ENCODE assay signal across 8 cellular contexts in genomic region chr12:122526683-122527477, GRCh38. TPM values are rescaled to one million over a fixed set of nuclear protein-coding genes. Genes with fewer than 3 reads are reported as not detected.
DNase-seq lines count a peak whose midpoint lies in the region; ATAC-seq and TF ChIP-seq lines count a peak whose summit lies in the region.

TSS of gene KNTC1 (plus strand) at chr12:122527249. CDS start at chr12:122530064, 2,815 bp downstream.
TSS of gene RSRC2 (minus strand) at chr12:122526936. CDS start at chr12:122526853, 83 bp downstream.

- peaks cover 19% of the 10 kb centered on the region for H3K4me1 Mint-ChIP-seq in T-helper 17 cell

- H3K4me1 ChIP-seq in prostate gland (replicated peaks) = no peaks in the 10 kb centered on the region
- peaks cover 1% of the 10 kb centered on the region for H3K4me1 ChIP-seq in urinary bladder (ENCODE audit: insufficient read depth)

- H3K27ac Mint-ChIP-seq in T-helper 17 cell = no peak within 1 kb of the TSS

- H3K27ac ChIP-seq in angular gyrus (ENCODE audit: low read depth, low read length) (peak within 1 kb of the TSS; percentile 99), prostate gland (peak within 1 kb of the TSS; percentile 99), urinary bladder (ENCODE audit: low read depth) (peak within 1 kb of the TSS; percentile 97)

- H3K36me3 ChIP-seq in prostate gland (peaks cover 0 to 1% of the 10 kb centered on the region in 2 donors), urinary bladder (ENCODE audit: insufficient read depth) (peaks cover 2% of the 10 kb centered on the region)

- no peaks in the 10 kb centered on the region for H3K36me3 Mint-ChIP-seq in T-helper 17 cell (ENCODE audit: low read depth)

- ATAC-seq in GM18498 (IDR thresholded peaks at IDR 0.05; ENCODE audit: unreplicated experiment) (peak; percentile 90), HG02885 (IDR thresholded peaks at IDR 0.05; ENCODE audit: poor library complexity, unreplicated experiment) (peak; percentile 93), T-helper 17 cell (peak; percentile 91), left ventricle myocardium superior (peak; percentile 98)

- intact Hi-C loops in left ventricle myocardium superior (cut with micrococcal nuclease) (no loop called here), prostate gland (cut with DNase I) (loop anchor here (2.0 kb wide), 1 partner anchor 26 kb away; the partner anchor contains the start of gene ZCCHC8)

- H3K27me3 Mint-ChIP-seq in T-helper 17 cell = no peaks in the 10 kb centered on the region

- H3K4me3 Mint-ChIP-seq in T-helper 17 cell = no peak within 1 kb of the TSS

- H3K27me3 ChIP-seq in prostate gland (replicated peaks; ENCODE audit: insufficient read depth) = no peaks in the 10 kb centered on the region

- TF ChIP-seq POLR2A in prostate gland (IDR thresholded peaks at IDR 0.05) = peak; percentile 94

- TF ChIP-seq CTCF in prostate gland (IDR thresholded peaks at IDR 0.05) = peak in 2 of 4 experiments; percentile 5 to 9

- DNase-seq in NCI-H1694 treated with DMSO at 0.1 percent for 48 hours (lab: John Stamatoyannopoulos, UW) = peak; percentile 99
- peak; percentile 89 to 95 (median 92) for DNase-seq in T-helper 17 cell
- DNase-seq in left ventricle myocardium superior = peak; percentile 96
- DNase-seq in prostate gland (ENCODE audit: low spot score) = peak; percentile 99

- H3K9me3 ChIP-seq in T-helper 17 cell (ENCODE audit: control insufficient read depth, low read length, poor library complexity, severe bottlenecking) = no peaks in the 10 kb centered on the region
- H3K9me3 ChIP-seq in prostate gland = no peaks in the 10 kb centered on the region

- H3K4me3 ChIP-seq in prostate gland = peak within 1 kb of the TSS; percentile 66 to 77
- peak within 1 kb of the TSS; percentile 76 for H3K4me3 ChIP-seq in urinary bladder (ENCODE audit: low read depth, low read length)

- under 1% methylated on average over 51 of the region's 51 CpGs for WGBS in prostate gland
- WGBS in urinary bladder = under 1% methylated on average over 51 of the region's 51 CpGs

RNA-seq across cellular contexts. Expression of gene KNTC1, which starts in this region (rescaled TPM):
- total RNA-seq in T-helper 17 cell = 10 to 100 TPM; 24.1 to 25.1 TPM
- 3.5 TPM for total RNA-seq in left ventricle myocardium superior
- total RNA-seq in prostate gland = 10 to 100 TPM; 10.8 to 28.6 TPM
- 73.9 TPM for total RNA-seq in urinary bladder
- 4.4 TPM for polyA plus RNA-seq in urinary bladder

RNA-seq across cellular contexts. Expression of gene RSRC2, which starts in this region (rescaled TPM):
- total RNA-seq in T-helper 17 cell (100 to 1,000 TPM; 292 to 297 TPM), left ventricle myocardium superior (36.7 TPM), prostate gland (10 to 100 TPM; 53.0 to 61.9 TPM), urinary bladder (87.4 TPM)
- 55.5 TPM for polyA plus RNA-seq in urinary bladder

Comparison
In these comparisons a context has a peak if more than half of its experiments do, and no peak if none do; other contexts are left out.
1. Peak in every context shown above with its lines: DNase-seq, ATAC-seq, H3K4me3 ChIP-seq and H3K27ac ChIP-seq.